In the genomic region with DNA sequence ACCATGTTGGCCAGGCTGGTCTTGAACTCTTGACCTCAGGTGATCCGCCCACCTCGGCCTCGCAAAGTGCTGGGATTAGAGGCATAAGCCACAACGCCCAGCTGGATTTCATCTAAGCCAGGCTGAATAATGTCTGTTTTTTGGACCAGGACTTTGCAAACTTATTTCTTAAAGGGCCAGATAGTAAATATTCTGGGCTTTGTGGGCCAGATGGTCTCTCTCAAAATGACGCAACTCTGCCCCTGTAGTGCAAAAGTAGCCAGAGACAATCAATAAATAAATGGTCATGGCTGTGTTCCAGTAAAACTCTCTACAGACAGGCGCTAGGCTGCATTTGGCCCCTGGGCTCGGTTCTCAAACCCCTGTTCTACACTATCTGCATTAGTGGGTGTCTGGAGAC, we compare ENCODE assay signal across 26 cellular contexts.
"Had no signal": no experiment of that assay in that cellular context is flagged by ENCODE, and none has a peak within 500 bp of the region (broad histone marks: within the 10 kb centered on the region; RNA-seq: fewer than 3 reads in every experiment).

No MANE protein-coding gene starts in this region.

- DNase-seq: activated CD4-positive, alpha-beta T cell treated with anti-CD3 and anti-CD28 coated beads for 48 hours; activated CD4-positive, alpha-beta T cell treated with anti-CD3 and anti-CD28 coated beads, Interleukin-2, amount 50 U/mL, for 4 hours; activated CD4-positive, CD25-positive, alpha-beta regulatory T cell treated with anti-CD3 and anti-CD28 coated beads, Interleukin-2, amount 50 U/mL, for 72 hours; activated CD8-positive, alpha-beta memory T cell treated with anti-CD3 and anti-CD28 coated beads, Interleukin-2, amount 10 ng/mL, durations not matched to agents 7 days and 5 days; activated CD8-positive, alpha-beta T cell treated with anti-CD3 and anti-CD28 coated beads, Interleukin-2, amount 10 ng/mL, durations not matched to agents 7 days and 5 days; activated effector memory CD4-positive, alpha-beta T cell treated with anti-CD3 and anti-CD28 coated beads, Interleukin-2, amount 50 U/mL, for 16 hours; activated naive CD4-positive, alpha-beta T cell treated with Interleukin-2 at 50 U/mL for 16 hours; activated naive CD8-positive, alpha-beta T cell treated with anti-CD3 and anti-CD28 coated beads, Interleukin-2, amount 50 U/mL, for 24 hours; activated T-cell treated with anti-CD3 and anti-CD28 coated beads, Interleukin-2, amount 50 U/mL, for 4 hours; amniotic stem cell; body of pancreas; central memory CD4-positive, alpha-beta T cell; NCI-H1105; NCI-H1436 treated with DMSO at 0.1 percent for 48 hours; NCI-H187; NCI-H2081; NCI-H226; NCI-H510A; PC-3; SHP77 treated with DMSO at 0.1 percent for 48 hours had no signal

- ATAC-seq: activated CD8-positive, alpha-beta memory T cell treated with anti-CD3 and anti-CD28 coated beads, Interleukin-2, amount 10 ng/mL, durations not matched to agents 7 days and 5 days; activated CD8-positive, alpha-beta T cell treated with anti-CD3 and anti-CD28 coated beads, Interleukin-2, amount 10 ng/mL, durations not matched to agents 7 days and 5 days; activated naive CD4-positive, alpha-beta T cell treated with anti-CD3 and anti-CD28 coated beads, Interleukin-2, amount 50 U/mL, for 72 hours; activated naive CD8-positive, alpha-beta T cell treated with anti-CD3 and anti-CD28 coated beads, Interleukin-2, amount 50 U/mL, for 24 hours; activated T-cell treated with anti-CD3 and anti-CD28 coated beads, Interleukin-2, amount 50 U/mL, for 4 hours; body of pancreas; PC-3; WTC11 had no signal

- H3K27me3 ChIP-seq: ascending aorta, body of pancreas had no signal

- H3K4me3 ChIP-seq: ascending aorta, body of pancreas had no signal

- H3K9me3 ChIP-seq: body of pancreas had no signal

- H3K4me1 ChIP-seq: ascending aorta, body of pancreas had no signal

- H3K27ac ChIP-seq: ascending aorta, body of pancreas, KMS-11 had no signal

- FAIRE-seq: bronchial epithelial cell, RCC 7860 had no signal

- H3K36me3 ChIP-seq: ascending aorta had no signal
